ENCODE assay signal across 1 cellular context in the genomic region with DNA sequence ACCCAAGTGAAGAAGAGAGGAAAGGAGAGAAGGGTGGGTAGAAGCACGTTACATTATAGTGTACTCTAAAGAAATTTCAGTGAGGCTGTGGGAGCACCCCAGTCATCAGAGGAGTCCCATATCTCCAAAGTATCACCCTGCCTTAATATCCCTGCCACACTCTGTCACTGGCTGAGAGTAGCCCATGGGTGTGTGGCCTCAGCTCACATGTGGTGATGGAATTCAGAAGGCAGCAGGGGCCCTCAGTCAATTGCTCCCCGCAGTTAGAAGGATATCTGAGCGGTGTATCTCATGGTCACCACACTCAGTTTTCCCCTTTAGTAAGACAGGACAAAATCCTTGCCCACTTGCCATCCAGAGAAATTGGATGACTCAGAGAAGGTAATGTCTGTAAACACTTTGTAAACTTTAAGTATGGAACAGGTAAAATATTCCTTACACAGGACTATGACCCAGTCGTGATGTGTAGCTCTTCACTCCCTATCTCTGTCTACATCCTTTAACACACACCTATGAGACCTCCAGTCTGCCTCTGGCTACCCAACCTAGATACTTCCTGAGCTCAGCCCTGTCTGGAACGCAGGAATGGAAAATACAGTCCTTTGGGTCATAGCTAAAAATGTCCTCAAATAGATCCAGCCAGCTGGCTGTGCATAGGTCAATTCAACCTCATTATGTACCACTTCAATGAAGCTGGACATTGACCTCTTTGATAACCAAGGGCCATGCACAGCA.
TF ChIP-seq lines count a peak whose summit lies in the region.

No MANE protein-coding gene starts in this region.

TF ChIP-seq in HepG2, 621 proteins besides CTCF, POLR2A, EP300 and RAD21 (continued from another document and continues in another):
- TF ChIP-seq, protein P1, sequence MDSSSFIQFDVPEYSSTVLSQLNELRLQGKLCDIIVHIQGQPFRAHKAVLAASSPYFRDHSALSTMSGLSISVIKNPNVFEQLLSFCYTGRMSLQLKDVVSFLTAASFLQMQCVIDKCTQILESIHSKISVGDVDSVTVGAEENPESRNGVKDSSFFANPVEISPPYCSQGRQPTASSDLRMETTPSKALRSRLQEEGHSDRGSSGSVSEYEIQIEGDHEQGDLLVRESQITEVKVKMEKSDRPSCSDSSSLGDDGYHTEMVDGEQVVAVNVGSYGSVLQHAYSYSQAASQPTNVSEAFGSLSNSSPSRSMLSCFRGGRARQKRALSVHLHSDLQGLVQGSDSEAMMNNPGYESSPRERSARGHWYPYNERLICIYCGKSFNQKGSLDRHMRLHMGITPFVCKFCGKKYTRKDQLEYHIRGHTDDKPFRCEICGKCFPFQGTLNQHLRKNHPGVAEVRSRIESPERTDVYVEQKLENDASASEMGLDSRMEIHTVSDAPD (CRISPR knock-in tag; IDR thresholded peaks at IDR 0.05), result peak; percentile 64; the same call in 1 of the 2 replicates
- peak; percentile 20; the same call in 1 of the 2 replicates for TF ChIP-seq MAFF (IDR thresholded peaks at IDR 0.05; ENCODE audit: low read depth, low read length)
- no peak for TF ChIP-seq THYN1 (CRISPR knock-in tag; IDR thresholded peaks at IDR 0.05; ENCODE audit: borderline replicate concordance, low read depth)
- TF ChIP-seq REXO4 (CRISPR knock-in tag; IDR thresholded peaks at IDR 0.05; ENCODE audit: borderline replicate concordance), result no peak
- TF ChIP-seq, protein P2, sequence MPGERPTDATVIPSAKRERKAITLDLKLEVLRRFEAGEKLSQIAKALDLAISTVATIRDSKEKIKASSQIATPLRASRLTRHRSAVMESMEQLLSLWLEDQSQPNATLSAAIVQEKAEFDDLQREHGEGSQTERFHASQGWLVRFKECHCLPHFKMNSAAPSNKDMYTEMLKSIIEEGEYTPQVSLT (CRISPR knock-in tag; IDR thresholded peaks at IDR 0.05; ENCODE audit: borderline replicate concordance, low read depth), result no peak
- TF ChIP-seq, protein P3, sequence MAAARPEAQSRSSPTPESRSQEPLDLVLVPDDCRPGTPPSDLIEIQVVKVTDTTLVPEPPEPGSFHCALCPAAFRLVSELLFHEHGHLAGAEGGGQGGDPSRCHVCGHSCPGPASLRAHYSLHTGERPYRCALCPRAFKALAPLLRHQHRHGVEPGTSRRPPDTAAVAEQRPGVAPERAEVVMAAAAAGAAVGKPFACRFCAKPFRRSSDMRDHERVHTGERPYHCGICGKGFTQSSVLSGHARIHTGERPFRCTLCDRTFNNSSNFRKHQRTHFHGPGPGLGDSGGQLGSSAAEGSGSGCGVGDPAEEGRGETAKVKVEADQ (CRISPR knock-in tag; IDR thresholded peaks at IDR 0.05; ENCODE audit: borderline replicate concordance), result no peak
- TF ChIP-seq, protein P4, sequence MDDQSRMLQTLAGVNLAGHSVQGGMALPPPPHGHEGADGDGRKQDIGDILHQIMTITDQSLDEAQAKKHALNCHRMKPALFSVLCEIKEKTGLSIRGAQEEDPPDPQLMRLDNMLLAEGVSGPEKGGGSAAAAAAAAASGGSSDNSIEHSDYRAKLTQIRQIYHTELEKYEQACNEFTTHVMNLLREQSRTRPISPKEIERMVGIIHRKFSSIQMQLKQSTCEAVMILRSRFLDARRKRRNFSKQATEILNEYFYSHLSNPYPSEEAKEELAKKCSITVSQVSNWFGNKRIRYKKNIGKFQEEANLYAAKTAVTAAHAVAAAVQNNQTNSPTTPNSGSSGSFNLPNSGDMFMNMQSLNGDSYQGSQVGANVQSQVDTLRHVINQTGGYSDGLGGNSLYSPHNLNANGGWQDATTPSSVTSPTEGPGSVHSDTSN (CRISPR knock-in tag; IDR thresholded peaks at IDR 0.05; ENCODE audit: borderline replicate concordance), result no peak
- TF ChIP-seq ZC3H13 (CRISPR knock-in tag; IDR thresholded peaks at IDR 0.05), result no peak
- TF ChIP-seq ZNF678 (CRISPR knock-in tag; IDR thresholded peaks at IDR 0.05), result no peak
- no peak for TF ChIP-seq ISX (CRISPR knock-in tag; conservative IDR thresholded peaks at IDR 0.05)
- no peak for TF ChIP-seq ZNF567 (CRISPR knock-in tag; IDR thresholded peaks at IDR 0.05; ENCODE audit: borderline replicate concordance)
- TF ChIP-seq ZNF160 (CRISPR knock-in tag; IDR thresholded peaks at IDR 0.05), result no peak
- no peak for TF ChIP-seq SMAD1 (CRISPR knock-in tag; IDR thresholded peaks at IDR 0.05; ENCODE audit: borderline replicate concordance, low read depth)
- no peak for TF ChIP-seq PRMT3 (CRISPR knock-in tag; IDR thresholded peaks at IDR 0.05; ENCODE audit: borderline replicate concordance, low read depth)
- peak; percentile 94 for TF ChIP-seq HDAC2 (CRISPR knock-in tag; IDR thresholded peaks at IDR 0.05)
- peak; percentile 45; the same call in 1 of the 2 replicates for TF ChIP-seq ZNF205 (CRISPR knock-in tag; IDR thresholded peaks at IDR 0.05)
- TF ChIP-seq FOXC1 (CRISPR knock-in tag; IDR thresholded peaks at IDR 0.05; ENCODE audit: borderline replicate concordance), result no peak; the same call in 1 of the 2 replicates
- TF ChIP-seq, protein P5, sequence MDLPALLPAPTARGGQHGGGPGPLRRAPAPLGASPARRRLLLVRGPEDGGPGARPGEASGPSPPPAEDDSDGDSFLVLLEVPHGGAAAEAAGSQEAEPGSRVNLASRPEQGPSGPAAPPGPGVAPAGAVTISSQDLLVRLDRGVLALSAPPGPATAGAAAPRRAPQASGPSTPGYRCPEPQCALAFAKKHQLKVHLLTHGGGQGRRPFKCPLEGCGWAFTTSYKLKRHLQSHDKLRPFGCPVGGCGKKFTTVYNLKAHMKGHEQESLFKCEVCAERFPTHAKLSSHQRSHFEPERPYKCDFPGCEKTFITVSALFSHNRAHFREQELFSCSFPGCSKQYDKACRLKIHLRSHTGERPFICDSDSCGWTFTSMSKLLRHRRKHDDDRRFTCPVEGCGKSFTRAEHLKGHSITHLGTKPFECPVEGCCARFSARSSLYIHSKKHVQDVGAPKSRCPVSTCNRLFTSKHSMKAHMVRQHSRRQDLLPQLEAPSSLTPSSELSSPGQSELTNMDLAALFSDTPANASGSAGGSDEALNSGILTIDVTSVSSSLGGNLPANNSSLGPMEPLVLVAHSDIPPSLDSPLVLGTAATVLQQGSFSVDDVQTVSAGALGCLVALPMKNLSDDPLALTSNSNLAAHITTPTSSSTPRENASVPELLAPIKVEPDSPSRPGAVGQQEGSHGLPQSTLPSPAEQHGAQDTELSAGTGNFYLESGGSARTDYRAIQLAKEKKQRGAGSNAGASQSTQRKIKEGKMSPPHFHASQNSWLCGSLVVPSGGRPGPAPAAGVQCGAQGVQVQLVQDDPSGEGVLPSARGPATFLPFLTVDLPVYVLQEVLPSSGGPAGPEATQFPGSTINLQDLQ (CRISPR knock-in tag; IDR thresholded peaks at IDR 0.05), result no peak
- TF ChIP-seq ZNF780A (CRISPR knock-in tag; IDR thresholded peaks at IDR 0.05), result no peak
- no peak for TF ChIP-seq ZBTB8A (CRISPR knock-in tag; IDR thresholded peaks at IDR 0.05; ENCODE audit: borderline replicate concordance, low read depth)
- TF ChIP-seq SIN3A (IDR thresholded peaks at IDR 0.05; ENCODE audit: borderline replicate concordance, low read depth, low read length), result no peak
- no peak for TF ChIP-seq GTF2F1 (IDR thresholded peaks at IDR 0.05; ENCODE audit: low read length)
- no peak; the same call in 1 of the 2 replicates for TF ChIP-seq GABPB1 (CRISPR knock-in tag; IDR thresholded peaks at IDR 0.05)
- TF ChIP-seq ZNF496 (CRISPR knock-in tag; IDR thresholded peaks at IDR 0.05; ENCODE audit: insufficient replicate concordance), result no peak
- TF ChIP-seq, protein P6, sequence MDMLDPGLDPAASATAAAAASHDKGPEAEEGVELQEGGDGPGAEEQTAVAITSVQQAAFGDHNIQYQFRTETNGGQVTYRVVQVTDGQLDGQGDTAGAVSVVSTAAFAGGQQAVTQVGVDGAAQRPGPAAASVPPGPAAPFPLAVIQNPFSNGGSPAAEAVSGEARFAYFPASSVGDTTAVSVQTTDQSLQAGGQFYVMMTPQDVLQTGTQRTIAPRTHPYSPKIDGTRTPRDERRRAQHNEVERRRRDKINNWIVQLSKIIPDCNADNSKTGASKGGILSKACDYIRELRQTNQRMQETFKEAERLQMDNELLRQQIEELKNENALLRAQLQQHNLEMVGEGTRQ (IDR thresholded peaks at IDR 0.05; ENCODE audit: low read depth, low read length), result no peak
- TF ChIP-seq, protein P6 (CRISPR knock-in tag; IDR thresholded peaks at IDR 0.05; ENCODE audit: borderline replicate concordance), result no peak
- TF ChIP-seq FOXK2 (IDR thresholded peaks at IDR 0.05), result no peak
- peak; percentile 49; the same call in 1 of the 2 replicates for TF ChIP-seq ZNF747 (CRISPR knock-in tag; IDR thresholded peaks at IDR 0.05; ENCODE audit: borderline replicate concordance)
- peak; percentile 90 for TF ChIP-seq NFKBIZ (CRISPR knock-in tag; IDR thresholded peaks at IDR 0.05)
- TF ChIP-seq TBX2 (CRISPR knock-in tag; IDR thresholded peaks at IDR 0.05; ENCODE audit: borderline replicate concordance), result peak; percentile 76; the same call in 1 of the 2 replicates
- TF ChIP-seq GATA4 (IDR thresholded peaks at IDR 0.05; ENCODE audit: borderline replicate concordance, low read depth), result peak; percentile 56
- peak; percentile 55; the same call in 1 of the 2 replicates for TF ChIP-seq SIX4 (CRISPR knock-in tag; IDR thresholded peaks at IDR 0.05)
- no peak for TF ChIP-seq ZSCAN21 (CRISPR knock-in tag; IDR thresholded peaks at IDR 0.05; ENCODE audit: borderline replicate concordance)
- TF ChIP-seq KDM5B (CRISPR knock-in tag; IDR thresholded peaks at IDR 0.05; ENCODE audit: borderline replicate concordance), result no peak
- no peak for TF ChIP-seq ZFP37 (CRISPR knock-in tag; IDR thresholded peaks at IDR 0.05; ENCODE audit: borderline replicate concordance)
- TF ChIP-seq ZNF879 (CRISPR knock-in tag; IDR thresholded peaks at IDR 0.05), result no peak
- TF ChIP-seq, protein P7, sequence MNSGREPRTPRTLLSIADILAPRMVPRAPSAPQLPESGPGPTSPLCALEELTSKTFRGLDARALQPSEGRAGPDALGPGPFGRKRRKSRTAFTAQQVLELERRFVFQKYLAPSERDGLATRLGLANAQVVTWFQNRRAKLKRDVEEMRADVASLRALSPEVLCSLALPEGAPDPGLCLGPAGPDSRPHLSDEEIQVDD (CRISPR knock-in tag; IDR thresholded peaks at IDR 0.05; ENCODE audit: borderline replicate concordance), result no peak
- peak; percentile 77 for TF ChIP-seq NR2C2 (CRISPR knock-in tag; IDR thresholded peaks at IDR 0.05; ENCODE audit: borderline replicate concordance)
- TF ChIP-seq, protein P8, sequence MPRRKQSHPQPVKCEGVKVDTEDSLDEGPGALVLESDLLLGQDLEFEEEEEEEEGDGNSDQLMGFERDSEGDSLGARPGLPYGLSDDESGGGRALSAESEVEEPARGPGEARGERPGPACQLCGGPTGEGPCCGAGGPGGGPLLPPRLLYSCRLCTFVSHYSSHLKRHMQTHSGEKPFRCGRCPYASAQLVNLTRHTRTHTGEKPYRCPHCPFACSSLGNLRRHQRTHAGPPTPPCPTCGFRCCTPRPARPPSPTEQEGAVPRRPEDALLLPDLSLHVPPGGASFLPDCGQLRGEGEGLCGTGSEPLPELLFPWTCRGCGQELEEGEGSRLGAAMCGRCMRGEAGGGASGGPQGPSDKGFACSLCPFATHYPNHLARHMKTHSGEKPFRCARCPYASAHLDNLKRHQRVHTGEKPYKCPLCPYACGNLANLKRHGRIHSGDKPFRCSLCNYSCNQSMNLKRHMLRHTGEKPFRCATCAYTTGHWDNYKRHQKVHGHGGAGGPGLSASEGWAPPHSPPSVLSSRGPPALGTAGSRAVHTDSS (CRISPR knock-in tag; conservative IDR thresholded peaks at IDR 0.05), result no peak
- TF ChIP-seq, protein P9, sequence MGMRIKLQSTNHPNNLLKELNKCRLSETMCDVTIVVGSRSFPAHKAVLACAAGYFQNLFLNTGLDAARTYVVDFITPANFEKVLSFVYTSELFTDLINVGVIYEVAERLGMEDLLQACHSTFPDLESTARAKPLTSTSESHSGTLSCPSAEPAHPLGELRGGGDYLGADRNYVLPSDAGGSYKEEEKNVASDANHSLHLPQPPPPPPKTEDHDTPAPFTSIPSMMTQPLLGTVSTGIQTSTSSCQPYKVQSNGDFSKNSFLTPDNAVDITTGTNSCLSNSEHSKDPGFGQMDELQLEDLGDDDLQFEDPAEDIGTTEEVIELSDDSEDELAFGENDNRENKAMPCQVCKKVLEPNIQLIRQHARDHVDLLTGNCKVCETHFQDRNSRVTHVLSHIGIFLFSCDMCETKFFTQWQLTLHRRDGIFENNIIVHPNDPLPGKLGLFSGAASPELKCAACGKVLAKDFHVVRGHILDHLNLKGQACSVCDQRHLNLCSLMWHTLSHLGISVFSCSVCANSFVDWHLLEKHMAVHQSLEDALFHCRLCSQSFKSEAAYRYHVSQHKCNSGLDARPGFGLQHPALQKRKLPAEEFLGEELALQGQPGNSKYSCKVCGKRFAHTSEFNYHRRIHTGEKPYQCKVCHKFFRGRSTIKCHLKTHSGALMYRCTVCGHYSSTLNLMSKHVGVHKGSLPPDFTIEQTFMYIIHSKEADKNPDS (CRISPR knock-in tag; IDR thresholded peaks at IDR 0.05), result 0 out of 2 replicates have a peak, but pooled peaks have one; percentile 65
- peak; percentile 84; the same call in 1 of the 2 replicates for TF ChIP-seq FOXJ3 (CRISPR knock-in tag; IDR thresholded peaks at IDR 0.05; ENCODE audit: borderline replicate concordance)
- no peak for TF ChIP-seq ZNF329 (CRISPR knock-in tag; IDR thresholded peaks at IDR 0.05; ENCODE audit: low read depth)
- peak; percentile 3; the same call in 1 of the 2 replicates for TF ChIP-seq ZNF12 (CRISPR knock-in tag; IDR thresholded peaks at IDR 0.05)
- TF ChIP-seq MIER3 (CRISPR knock-in tag; IDR thresholded peaks at IDR 0.05; ENCODE audit: borderline replicate concordance), result peak; percentile 87; the same call in 1 of the 2 replicates
- TF ChIP-seq, protein P10, sequence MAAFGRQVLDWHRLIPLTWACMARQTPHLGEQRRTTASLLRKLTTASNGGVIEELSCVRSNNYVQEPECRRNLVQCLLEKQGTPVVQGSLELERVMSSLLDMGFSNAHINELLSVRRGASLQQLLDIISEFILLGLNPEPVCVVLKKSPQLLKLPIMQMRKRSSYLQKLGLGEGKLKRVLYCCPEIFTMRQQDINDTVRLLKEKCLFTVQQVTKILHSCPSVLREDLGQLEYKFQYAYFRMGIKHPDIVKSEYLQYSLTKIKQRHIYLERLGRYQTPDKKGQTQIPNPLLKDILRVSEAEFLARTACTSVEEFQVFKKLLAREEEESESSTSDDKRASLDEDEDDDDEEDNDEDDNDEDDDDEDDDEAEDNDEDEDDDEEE (CRISPR knock-in tag; IDR thresholded peaks at IDR 0.05), result no peak
- TF ChIP-seq, protein P11, sequence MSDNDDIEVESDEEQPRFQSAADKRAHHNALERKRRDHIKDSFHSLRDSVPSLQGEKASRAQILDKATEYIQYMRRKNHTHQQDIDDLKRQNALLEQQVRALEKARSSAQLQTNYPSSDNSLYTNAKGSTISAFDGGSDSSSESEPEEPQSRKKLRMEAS (IDR thresholded peaks at IDR 0.05), result no peak; the same call in 1 of the 2 replicates
- no peak for TF ChIP-seq ZNF326 (CRISPR knock-in tag; IDR thresholded peaks at IDR 0.05; ENCODE audit: borderline replicate concordance)
- no peak for TF ChIP-seq CCAR2 (optimal IDR thresholded peaks at IDR 0.05; ENCODE audit: low read depth, low read length)
- no peak for TF ChIP-seq ZNF737 (CRISPR knock-in tag; IDR thresholded peaks at IDR 0.05; ENCODE audit: borderline replicate concordance)
- no peak for TF ChIP-seq MTA1 (CRISPR knock-in tag; IDR thresholded peaks at IDR 0.05; ENCODE audit: borderline replicate concordance)
- TF ChIP-seq KLF12 (CRISPR knock-in tag; IDR thresholded peaks at IDR 0.05; ENCODE audit: borderline replicate concordance), result no peak
- no peak for TF ChIP-seq TAF15 (IDR thresholded peaks at IDR 0.05; ENCODE audit: low read depth, low read length, poor library complexity, severe bottlenecking)
